ENCODE assay signal across 11 cellular contexts in genomic region chr3:43345877-43346276, GRCh38. TPM values are rescaled to one million over a fixed set of nuclear protein-coding genes. Genes with fewer than 3 reads are reported as not detected.
DNase-seq lines count a peak whose midpoint lies in the region; ATAC-seq, FAIRE-seq and TF ChIP-seq lines count a peak whose summit lies in the region.
"Had no signal": no experiment of that assay in that cellular context is flagged by ENCODE, and none has a peak within 500 bp of the region (broad histone marks: within the 10 kb centered on the region; RNA-seq: fewer than 3 reads in every experiment).

No MANE protein-coding gene starts in this region.

- peaks cover 38% of the 10 kb centered on the region for H3K36me3 ChIP-seq in CD8-positive, alpha-beta T cell (ENCODE audit: insufficient read depth, low read length)

- peak; percentile 16 for ATAC-seq in CD8-positive, alpha-beta T cell
- peak; percentile 51 for ATAC-seq in activated naive CD8-positive, alpha-beta T cell treated with anti-CD3 and anti-CD28 coated beads, Interleukin-2, amount 10 ng/mL, durations not matched to agents 7 days and 5 days (ENCODE audit: low read depth)
- peak; percentile 69 to 82 for ATAC-seq in natural killer cell treated with Interleukin-12 subunit alpha and Interleukin-12 subunit beta and Interleukin-15 and Interleukin-18, amount 100 ng/mL, for 72 hours
- ATAC-seq in GM21423 (IDR thresholded peaks at IDR 0.05; ENCODE audit: unreplicated experiment) (no peak), HG03460 (IDR thresholded peaks at IDR 0.05; ENCODE audit: unreplicated experiment) (no peak)

- no peaks in the 10 kb centered on the region for H3K27me3 ChIP-seq in CD8-positive, alpha-beta T cell (ENCODE audit: insufficient read depth, low read length)

- H3K27ac Mint-ChIP-seq in CD8-positive, alpha-beta T cell: peak overlapping the region; percentile 97
- H3K27ac Mint-ChIP-seq in HFFc6: peak overlapping the region; percentile 79
- H3K27ac Mint-ChIP-seq in activated naive CD8-positive, alpha-beta T cell treated with anti-CD3 and anti-CD28 coated beads, Interleukin-2, amount 10 ng/mL, durations not matched to agents 7 days and 5 days: peak overlapping the region; percentile 89
- H3K27ac Mint-ChIP-seq in natural killer cell treated with Interleukin-12 subunit alpha and Interleukin-12 subunit beta and Interleukin-15 and Interleukin-18, amount 100 ng/mL, for 72 hours: peak overlapping the region; percentile 88 to 91

- H3K9me3 Mint-ChIP-seq in CD8-positive, alpha-beta T cell: no peaks in the 10 kb centered on the region
- H3K9me3 Mint-ChIP-seq in HFFc6: no peaks in the 10 kb centered on the region
- H3K9me3 Mint-ChIP-seq in activated naive CD8-positive, alpha-beta T cell treated with anti-CD3 and anti-CD28 coated beads, Interleukin-2, amount 10 ng/mL, durations not matched to agents 7 days and 5 days: peaks cover 1% of the 10 kb centered on the region
- H3K9me3 Mint-ChIP-seq in natural killer cell treated with Interleukin-12 subunit alpha and Interleukin-12 subunit beta and Interleukin-15 and Interleukin-18, amount 100 ng/mL, for 72 hours: no peaks in the 10 kb centered on the region

- H3K27ac ChIP-seq in CD8-positive, alpha-beta T cell (ENCODE audit: low read depth, low read length): peak overlapping the region; percentile 91

- no peaks in the 10 kb centered on the region for H3K9me3 ChIP-seq in CD8-positive, alpha-beta T cell (ENCODE audit: low read length)

- H3K27me3 Mint-ChIP-seq in CD8-positive, alpha-beta T cell (ENCODE audit: low read depth): no peaks in the 10 kb centered on the region
- no peaks in the 10 kb centered on the region for H3K27me3 Mint-ChIP-seq in HFFc6 (ENCODE audit: insufficient read depth)
- no peaks in the 10 kb centered on the region for H3K27me3 Mint-ChIP-seq in activated naive CD8-positive, alpha-beta T cell treated with anti-CD3 and anti-CD28 coated beads, Interleukin-2, amount 10 ng/mL, durations not matched to agents 7 days and 5 days
- H3K27me3 Mint-ChIP-seq in natural killer cell treated with Interleukin-12 subunit alpha and Interleukin-12 subunit beta and Interleukin-15 and Interleukin-18, amount 100 ng/mL, for 72 hours: no peaks in the 10 kb centered on the region

- DNase-seq in CD8-positive, alpha-beta T cell: peak in 1 of 7 experiments; percentile 48
- DNase-seq in HFFc6: peak; percentile 72
- DNase-seq in activated naive CD8-positive, alpha-beta T cell treated with anti-CD3 and anti-CD28 coated beads, Interleukin-2, amount 10 ng/mL, durations not matched to agents 7 days and 5 days: no peak
- DNase-seq in natural killer cell treated with Interleukin-12 subunit alpha and Interleukin-12 subunit beta and Interleukin-15 and Interleukin-18, amount 100 ng/mL, for 72 hours (ENCODE audit: low spot score): no peak
- no peak for DNase-seq in urothelium cell line (ENCODE audit: low spot score)
- DNase-seq: DMS79 treated with DMSO at 0.1 percent for 48 hours, NCI-H146, retina had no signal

- H3K4me3 ChIP-seq in CD8-positive, alpha-beta T cell (ENCODE audit: low read depth, low read length): no peak overlapping the region
- H3K4me3 ChIP-seq: lung had no signal

- no peak for TF ChIP-seq CTCF in CD8-positive, alpha-beta T cell (IDR thresholded peaks at IDR 0.05)
- no peak for TF ChIP-seq CTCF in HFFc6 (IDR thresholded peaks at IDR 0.05)

- H3K4me1 ChIP-seq in CD8-positive, alpha-beta T cell (ENCODE audit: insufficient read depth, low read length): peaks cover 82% of the 10 kb centered on the region

- CTCF ChIA-PET in CD8-positive, alpha-beta T cell (lab: Charles Lee): interaction anchor here (1.0 to 4.4 kb wide), 12 partner anchors 9 to 184 kb away, joined by 3 to 25 read pairs (median 12); partner anchors contain the start of gene SNRK

- peaks cover 84% of the 10 kb centered on the region for H3K4me1 Mint-ChIP-seq in CD8-positive, alpha-beta T cell (ENCODE audit: low read depth)
- peaks cover 16% of the 10 kb centered on the region for H3K4me1 Mint-ChIP-seq in HFFc6 (ENCODE audit: low read depth)
- peaks cover 64% of the 10 kb centered on the region for H3K4me1 Mint-ChIP-seq in activated naive CD8-positive, alpha-beta T cell treated with anti-CD3 and anti-CD28 coated beads, Interleukin-2, amount 10 ng/mL, durations not matched to agents 7 days and 5 days
- peaks cover 34 to 61% of the 10 kb centered on the region in 2 donors for H3K4me1 Mint-ChIP-seq in natural killer cell treated with Interleukin-12 subunit alpha and Interleukin-12 subunit beta and Interleukin-15 and Interleukin-18, amount 100 ng/mL, for 72 hours (ENCODE audit: low read depth in 2 of 2)

- POLR2A ChIA-PET in CD8-positive, alpha-beta T cell (lab: Charles Lee): interaction anchor here (1.3 to 8.2 kb wide), 8 partner anchors 20 to 183 kb away, joined by 3 to 86 read pairs (median 8); partner anchors contain the start of gene SNRK
- POLR2A ChIA-PET in activated naive CD8-positive, alpha-beta T cell treated with anti-CD3 and anti-CD28 coated beads, Interleukin-2, amount 10 ng/mL, durations not matched to agents 7 days and 5 days (lab: Charles Lee): interaction anchor here (1.1 to 4.9 kb wide), 6 partner anchors 9 to 184 kb away, joined by 4 to 46 read pairs (median 10); partner anchors contain the start of gene SNRK

- peaks cover 88% of the 10 kb centered on the region for H3K36me3 Mint-ChIP-seq in CD8-positive, alpha-beta T cell
- peaks cover 42% of the 10 kb centered on the region for H3K36me3 Mint-ChIP-seq in HFFc6 (ENCODE audit: low read depth)
- peaks cover 71% of the 10 kb centered on the region for H3K36me3 Mint-ChIP-seq in activated naive CD8-positive, alpha-beta T cell treated with anti-CD3 and anti-CD28 coated beads, Interleukin-2, amount 10 ng/mL, durations not matched to agents 7 days and 5 days
- H3K36me3 Mint-ChIP-seq in natural killer cell treated with Interleukin-12 subunit alpha and Interleukin-12 subunit beta and Interleukin-15 and Interleukin-18, amount 100 ng/mL, for 72 hours: peaks cover 24% of the 10 kb centered on the region

- H3K4me3 Mint-ChIP-seq in CD8-positive, alpha-beta T cell: peak overlapping the region; percentile 36
- no peak overlapping the region for H3K4me3 Mint-ChIP-seq in HFFc6
- H3K4me3 Mint-ChIP-seq in activated naive CD8-positive, alpha-beta T cell treated with anti-CD3 and anti-CD28 coated beads, Interleukin-2, amount 10 ng/mL, durations not matched to agents 7 days and 5 days: peak overlapping the region; percentile 74
- H3K4me3 Mint-ChIP-seq in natural killer cell treated with Interleukin-12 subunit alpha and Interleukin-12 subunit beta and Interleukin-15 and Interleukin-18, amount 100 ng/mL, for 72 hours: peak overlapping the region; percentile 82

- no peak for FAIRE-seq in urothelium cell line (lab: Jason Lieb, UNC)

- intact Hi-C loops in CD8-positive, alpha-beta T cell (cut with DNase I, micrococcal nuclease): loop anchor here (2.0 to 10.0 kb wide), 5 partner anchors 33 to 159 kb away; partner anchors contain the start of gene SNRK (in 2 of the 2)

RNA-seq across cellular contexts. Expression of gene SNRK, which starts 59.5 kb away (rescaled TPM):
- total RNA-seq in CD8-positive, alpha-beta T cell: 100 to 1,000 TPM; 280 to 281 TPM
- total RNA-seq in HFFc6 (2021; fragmentation: NEBNext Ultra II Directional; extraction: Animal tissue kit (Norgen Biotek cat#: 25700)): 10 to 100 TPM; 10.0 to 13.8 (median 11.6) TPM
- total RNA-seq in activated naive CD8-positive, alpha-beta T cell treated with anti-CD3 and anti-CD28 coated beads, Interleukin-2, amount 10 ng/mL, durations not matched to agents 7 days and 5 days: 10 to 100 TPM; 70.7 to 73.6 TPM
- total RNA-seq in natural killer cell treated with Interleukin-12 subunit alpha and Interleukin-12 subunit beta and Interleukin-15 and Interleukin-18, amount 100 ng/mL, for 72 hours: 10 to 100 TPM; 41.9 to 45.4 TPM

Comparison
In these comparisons a context has a peak if more than half of its experiments do, and no peak if none do; other contexts are left out.
1. ATAC-seq: peak in CD8-positive, alpha-beta T cell (single experiment), activated naive CD8-positive, alpha-beta T cell treated with anti-CD3 and anti-CD28 coated beads, Interleukin-2, amount 10 ng/mL, durations not matched to agents 7 days and 5 days (single experiment) and natural killer cell treated with Interleukin-12 subunit alpha and Interleukin-12 subunit beta and Interleukin-15 and Interleukin-18, amount 100 ng/mL, for 72 hours (2 of 2); none in GM21423 (single experiment) and HG03460 (single experiment).
2. Peak in every context shown above with its lines, with median percentiles within 50 percentile points of each other: H3K27ac Mint-ChIP-seq.